ENCODE assay signal across 8 cellular contexts in the genomic region with DNA sequence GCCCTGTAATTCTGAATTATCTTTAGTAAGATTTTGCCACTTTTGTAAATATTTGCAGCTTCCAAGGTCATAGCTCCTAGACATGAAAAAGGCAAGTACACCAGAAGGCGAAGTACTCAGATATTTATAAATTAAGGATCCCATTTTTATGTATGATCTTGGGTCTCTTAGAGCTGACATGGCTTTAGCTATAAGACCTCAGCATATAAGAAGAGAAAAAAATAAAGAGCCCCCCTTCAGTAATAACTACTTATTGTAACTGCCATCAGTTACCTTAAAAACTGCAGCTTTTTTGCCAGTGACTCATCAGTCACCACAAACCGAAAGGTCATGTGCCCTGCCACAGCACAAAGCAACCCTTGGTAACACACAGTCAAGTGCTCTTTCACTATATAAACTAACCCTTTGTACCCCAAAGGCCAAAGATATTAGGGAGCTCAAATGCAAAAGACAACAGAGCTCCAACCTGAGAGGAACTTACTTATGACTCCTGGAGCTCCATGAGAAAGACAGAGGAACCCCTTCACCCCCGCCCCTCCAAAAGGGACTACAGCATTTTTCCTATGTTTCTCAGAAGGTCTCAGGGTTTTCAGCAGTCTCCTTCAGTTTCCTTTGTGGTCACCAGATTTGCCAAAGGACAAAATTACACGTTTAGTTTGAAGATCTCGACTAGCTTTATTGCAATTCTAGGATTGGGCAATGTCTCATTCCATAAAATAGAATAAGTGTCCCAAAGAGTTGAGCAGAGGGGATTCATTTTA.
A peak's percentile ranks its signal among the peaks of the same experiment; 100 is the strongest.
DNase-seq lines count a peak whose midpoint lies in the region; ATAC-seq and TF ChIP-seq lines count a peak whose summit lies in the region.

No MANE protein-coding gene starts in this region.

- no peaks in the 10 kb centered on the region for H3K9me3 ChIP-seq in MM.1S (replicated peaks; ENCODE audit: insufficient read depth, low read length)
- no peaks in the 10 kb centered on the region for H3K9me3 ChIP-seq in lung (ENCODE audit: control insufficient read depth in 2 of 2, insufficient read depth in 1 of 2, low read length in 1 of 2)

- no peaks in the 10 kb centered on the region for H3K27me3 Mint-ChIP-seq in HFFc6 (ENCODE audit: insufficient read depth)
- no peaks in the 10 kb centered on the region for H3K27me3 Mint-ChIP-seq in activated T-cell treated with anti-CD3 and anti-CD28 coated beads, Interleukin-2, amount 50 U/mL, for 24 hours

- peaks cover 19% of the 10 kb centered on the region for H3K4me1 ChIP-seq in MM.1S (ENCODE audit: low read length)
- H3K4me1 ChIP-seq in lung (ENCODE audit: control insufficient read depth in 2 of 2, insufficient read depth in 2 of 2, low read length in 2 of 2) = peaks cover 0 to under 1% of the 10 kb centered on the region in 2 donors

- H3K9me2 ChIP-seq in MM.1S (replicated peaks; ENCODE audit: insufficient read depth, low read length) = no peaks in the 10 kb centered on the region

- peak overlapping the region; percentile 54 for H3K4me3 Mint-ChIP-seq in HFFc6
- H3K4me3 Mint-ChIP-seq in activated T-cell treated with anti-CD3 and anti-CD28 coated beads, Interleukin-2, amount 50 U/mL, for 24 hours = no peak overlapping the region

- no peaks in the 10 kb centered on the region for H3F3A ChIP-seq in MM.1S (ENCODE audit: insufficient read depth, low read length)

- peaks cover 68% of the 10 kb centered on the region for H3K4me1 Mint-ChIP-seq in HFFc6 (ENCODE audit: low read depth)
- peaks cover 19% of the 10 kb centered on the region for H3K4me1 Mint-ChIP-seq in activated T-cell treated with anti-CD3 and anti-CD28 coated beads, Interleukin-2, amount 50 U/mL, for 24 hours (ENCODE audit: low read depth)

- H3K79me2 ChIP-seq in MM.1S (ENCODE audit: low read length) = no peaks in the 10 kb centered on the region

- peaks cover 11% of the 10 kb centered on the region for H3K36me3 Mint-ChIP-seq in HFFc6 (ENCODE audit: low read depth)
- H3K36me3 Mint-ChIP-seq in activated T-cell treated with anti-CD3 and anti-CD28 coated beads, Interleukin-2, amount 50 U/mL, for 24 hours (ENCODE audit: low read depth) = no peaks in the 10 kb centered on the region

- no peaks in the 10 kb centered on the region for H3K36me3 ChIP-seq in MM.1S (replicated peaks; ENCODE audit: insufficient read depth, low read length)
- no peaks in the 10 kb centered on the region for H3K36me3 ChIP-seq in lung (ENCODE audit: control insufficient read depth in 2 of 2, insufficient read depth in 2 of 2, low read length in 2 of 2)

- no peak overlapping the region; the same call in 1 of the 2 replicates for H3K9ac ChIP-seq in MM.1S (ENCODE audit: low read length)

- H3K27ac ChIP-seq in MM.1S (ENCODE audit: low read length) (peak overlapping the region; percentile 19; the same call in 1 of the 2 replicates), lung (ENCODE audit: low read depth in 1 of 2, low read length in 1 of 2) (no peak overlapping the region)

- peak; percentile 85 for ATAC-seq in lung (ENCODE audit: insufficient read depth, low FRiP score)

- peak overlapping the region; percentile 79 for H3K27ac Mint-ChIP-seq in HFFc6
- H3K27ac Mint-ChIP-seq in activated T-cell treated with anti-CD3 and anti-CD28 coated beads, Interleukin-2, amount 50 U/mL, for 24 hours = peak overlapping the region; percentile 51

- DNase-seq in GM13977 (ENCODE audit: low spot score) (peak; percentile 25), HFFc6 (peak; percentile 68), MM.1S (peak; percentile 85), lung (ENCODE audit: low spot score) (peak; percentile 47), HuH-7 (ENCODE audit: low spot score) (no peak), hippocampal formation (lab: John Stamatoyannopoulos, UW) (no peak), NCI-H82 treated with DMSO at 0.1 percent for 48 hours (lab: John Stamatoyannopoulos, UW; ENCODE audit: unreplicated experiment) (no peak)
- peak; percentile 33 for DNase-seq in activated T-cell treated with anti-CD3 and anti-CD28 coated beads, Interleukin-2, amount 50 U/mL, for 24 hours

- peak overlapping the region; percentile 21; the same call in 1 of the 2 replicates for H2AFZ ChIP-seq in MM.1S (ENCODE audit: low read length)

- no peaks in the 10 kb centered on the region for H3K27me3 ChIP-seq in MM.1S (replicated peaks; ENCODE audit: insufficient read depth, low read length)
- H3K27me3 ChIP-seq in lung (ENCODE audit: control insufficient read depth, insufficient read depth) = no peaks in the 10 kb centered on the region

- 38 to 53% methylated on average over 5 of the region's 5 CpGs for WGBS in lung, 2 donors

- in situ Hi-C loops in GM13977 (cut with MboI; ENCODE audit: low pct_unique_long_range_greater_than_20kb, low sequenced_read_pairs, unreplicated experiment) = no loop called here

- no peaks in the 10 kb centered on the region for H4K20me1 ChIP-seq in MM.1S (ENCODE audit: insufficient read depth, low read length)

- H3K9me3 Mint-ChIP-seq in HFFc6 = peaks cover 6% of the 10 kb centered on the region
- H3K9me3 Mint-ChIP-seq in activated T-cell treated with anti-CD3 and anti-CD28 coated beads, Interleukin-2, amount 50 U/mL, for 24 hours = peaks cover 2% of the 10 kb centered on the region

- TF ChIP-seq CTCF in GM13977 (IDR thresholded peaks at IDR 0.05; ENCODE audit: extremely low read depth, insufficient read depth, missing control alignments) (no peak), HFFc6 (IDR thresholded peaks at IDR 0.05) (no peak), MM.1S (IDR thresholded peaks at IDR 0.05; ENCODE audit: low read length) (no peak), lung (IDR thresholded peaks at IDR 0.05; ENCODE audit: control extremely low read depth, extremely low read depth) (no peak)

- H3K4me2 ChIP-seq in MM.1S (ENCODE audit: low read depth, low read length) = peak overlapping the region; percentile 62

- H3K4me3 ChIP-seq in MM.1S (ENCODE audit: low read length) (peak overlapping the region; percentile 11; the same call in 1 of the 2 replicates), lung (no peak overlapping the region)

Comparison
In these comparisons a context has a peak if more than half of its experiments do, and no peak if none do; other contexts are left out.
1. DNase-seq: peak in GM13977 (single experiment), HFFc6 (single experiment), MM.1S (single experiment), activated T-cell treated with anti-CD3 and anti-CD28 coated beads, Interleukin-2, amount 50 U/mL, for 24 hours (single experiment) and lung (single experiment); none in HuH-7 (single experiment), hippocampal formation (0 of 2) and NCI-H82 treated with DMSO at 0.1 percent for 48 hours (single experiment).